28 cellular contexts compared by ENCODE assay signal in the genomic region with DNA sequence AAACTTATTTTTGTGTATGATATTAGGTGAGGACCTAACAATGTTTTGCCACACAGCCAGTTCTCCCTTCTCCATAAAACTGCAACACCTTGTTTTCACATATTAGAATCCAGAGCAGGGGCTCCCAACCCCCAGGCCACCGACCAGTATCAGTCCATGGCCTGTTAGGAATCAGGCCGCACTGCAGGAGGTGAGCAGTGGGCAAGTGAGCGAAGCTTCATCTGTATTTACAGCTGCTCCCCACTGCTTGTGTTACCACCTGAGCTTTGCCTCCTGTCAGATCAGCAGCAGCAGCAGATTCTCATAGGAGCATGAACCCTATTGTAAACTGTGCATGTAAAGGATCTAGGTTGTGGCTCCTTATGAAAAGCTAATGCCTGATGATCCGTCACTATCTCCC.
"Had no signal": no experiment of that assay in that cellular context is flagged by ENCODE, and none has a peak within 500 bp of the region (broad histone marks: within the 10 kb centered on the region; RNA-seq: fewer than 3 reads in every experiment).

No MANE protein-coding gene starts in this region.

- H3K4me3 ChIP-seq: pancreas, psoas muscle, right lobe of liver, sigmoid colon, stomach, tibial artery, transverse colon, upper lobe of right lung, vagina had no signal

- H3K27me3 Mint-ChIP-seq: natural killer cell treated with Interleukin-12 subunit alpha and Interleukin-12 subunit beta and Interleukin-15 and Interleukin-18, amount 100 ng/mL, for 72 hours; progenitor cell of endocrine pancreas; stimulated activated naive CD8-positive, alpha-beta T cell treated with anti-CD3 and anti-CD28 coated beads, Interleukin-15, Interleukin-2, amounts not matched to agents 100 ng/mL and 50 ng/mL, for 24 hours; type B pancreatic cell had no signal

- DNase-seq: naive thymus-derived CD8-positive, alpha-beta T cell; nephron progenitor cell; nucleus accumbens; pancreas; posterior cingulate gyrus; psoas muscle; right cardiac atrium; right lobe of liver; sigmoid colon; small intestine; stimulated activated CD4-positive, alpha-beta T cell treated with anti-CD3 and anti-CD28 coated beads, Interleukin-15, amount 100 ng/mL, for 24 hours; stimulated activated CD4-positive, alpha-beta T cell treated with anti-CD3 and anti-CD28 coated beads, Interleukin-2, amount 100 ng/mL, for 24 hours; stimulated activated CD4-positive, alpha-beta T cell treated with anti-CD3 and anti-CD28 coated beads, Interleukin-2, amount 100 ng/mL, for 48 hours; stimulated activated CD4-positive, alpha-beta T cell treated with anti-CD3 and anti-CD28 coated beads, Interleukin-4, amount 100 ng/mL, for 24 hours; stimulated activated naive B cell treated with anti-CD40 and anti-IgM and Interleukin-4, amounts not matched to agents 10 μg/mL and 1 μg/mL and 100 μg/mL, for 72 hours; stimulated activated naive CD4-positive, alpha-beta T cell treated with Interleukin-2 at 50 U/mL for 16 hours; stomach; tibial artery; transverse colon; upper lobe of right lung had no signal

- H3K27ac ChIP-seq: neutrophil, pancreas, psoas muscle, right lobe of liver, sigmoid colon, stomach, tibial artery, transverse colon, upper lobe of right lung, vagina had no signal

- H3K27me3 ChIP-seq: pancreas, right lobe of liver, sigmoid colon, transverse colon, upper lobe of right lung, vagina had no signal

- H3K36me3 Mint-ChIP-seq: naive thymus-derived CD8-positive, alpha-beta T cell; natural killer cell treated with Interleukin-12 subunit alpha and Interleukin-12 subunit beta and Interleukin-15 and Interleukin-18, amount 100 ng/mL, for 72 hours; stimulated activated effector memory CD8-positive, alpha-beta T cell treated with anti-CD3 and anti-CD28 coated beads, Interleukin-12 subunit alpha, Interleukin-12 subunit beta, amount 100 ng/mL, for 72 hours; stimulated activated naive B cell treated with anti-CD40 and anti-IgM and Interleukin-4, amounts not matched to agents 10 μg/mL and 1 μg/mL and 100 μg/mL, for 72 hours; type B pancreatic cell had no signal

- H3K4me3 Mint-ChIP-seq: naive thymus-derived CD8-positive, alpha-beta T cell; natural killer cell treated with Interleukin-12 subunit alpha and Interleukin-12 subunit beta and Interleukin-15 and Interleukin-18, amount 100 ng/mL, for 72 hours; nephron progenitor cell; neural crest cell; stimulated activated effector memory CD8-positive, alpha-beta T cell treated with anti-CD3 and anti-CD28 coated beads, Interleukin-12 subunit alpha, Interleukin-12 subunit beta, amount 100 ng/mL, for 72 hours; stimulated activated naive B cell treated with anti-CD40 and anti-IgM and Interleukin-4, amounts not matched to agents 10 μg/mL and 1 μg/mL and 100 μg/mL, for 72 hours; stimulated activated naive CD8-positive, alpha-beta T cell treated with anti-CD3 and anti-CD28 coated beads, Interleukin-15, Interleukin-2, amounts not matched to agents 100 ng/mL and 50 ng/mL, for 24 hours; type B pancreatic cell had no signal

- H3K36me3 ChIP-seq: neutrophil, pancreas, right lobe of liver, sigmoid colon, stomach, tibial artery, transverse colon, upper lobe of right lung, vagina had no signal

- H3K9me3 ChIP-seq: neutrophil, pancreas, psoas muscle, right lobe of liver, sigmoid colon, stomach, tibial artery, transverse colon, upper lobe of right lung, vagina had no signal

- ATAC-seq: naive thymus-derived CD8-positive, alpha-beta T cell; natural killer cell treated with Interleukin-12 subunit alpha and Interleukin-12 subunit beta and Interleukin-15 and Interleukin-18, amount 100 ng/mL, for 72 hours; pancreas; psoas muscle; right cardiac atrium; right lobe of liver; stimulated activated effector memory CD8-positive, alpha-beta T cell treated with anti-CD3 and anti-CD28 coated beads, Interleukin-12 subunit alpha, Interleukin-12 subunit beta, amount 100 ng/mL, for 72 hours; stimulated activated naive B cell treated with anti-CD40 and anti-IgM and Interleukin-4, amounts not matched to agents 10 μg/mL and 1 μg/mL and 100 μg/mL, for 72 hours; upper lobe of right lung had no signal

- H3K27ac Mint-ChIP-seq: naive thymus-derived CD8-positive, alpha-beta T cell; natural killer cell treated with Interleukin-12 subunit alpha and Interleukin-12 subunit beta and Interleukin-15 and Interleukin-18, amount 100 ng/mL, for 72 hours; nephron progenitor cell; progenitor cell of endocrine pancreas; stimulated activated effector memory CD8-positive, alpha-beta T cell treated with anti-CD3 and anti-CD28 coated beads, Interleukin-12 subunit alpha, Interleukin-12 subunit beta, amount 100 ng/mL, for 72 hours; stimulated activated naive B cell treated with anti-CD40 and anti-IgM and Interleukin-4, amounts not matched to agents 10 μg/mL and 1 μg/mL and 100 μg/mL, for 72 hours; stimulated activated naive CD8-positive, alpha-beta T cell treated with anti-CD3 and anti-CD28 coated beads, Interleukin-15, Interleukin-2, amounts not matched to agents 100 ng/mL and 50 ng/mL, for 24 hours; type B pancreatic cell had no signal

- H3K9me3 Mint-ChIP-seq: naive thymus-derived CD8-positive, alpha-beta T cell; natural killer cell treated with Interleukin-12 subunit alpha and Interleukin-12 subunit beta and Interleukin-15 and Interleukin-18, amount 100 ng/mL, for 72 hours; nephron progenitor cell; neural crest cell; stimulated activated effector memory CD8-positive, alpha-beta T cell treated with anti-CD3 and anti-CD28 coated beads, Interleukin-12 subunit alpha, Interleukin-12 subunit beta, amount 100 ng/mL, for 72 hours; stimulated activated naive CD8-positive, alpha-beta T cell treated with anti-CD3 and anti-CD28 coated beads, Interleukin-15, Interleukin-2, amounts not matched to agents 100 ng/mL and 50 ng/mL, for 24 hours; type B pancreatic cell had no signal

- H3K4me1 ChIP-seq: pancreas, psoas muscle, right lobe of liver, sigmoid colon, stomach, transverse colon, vagina had no signal
